In the genomic region with DNA sequence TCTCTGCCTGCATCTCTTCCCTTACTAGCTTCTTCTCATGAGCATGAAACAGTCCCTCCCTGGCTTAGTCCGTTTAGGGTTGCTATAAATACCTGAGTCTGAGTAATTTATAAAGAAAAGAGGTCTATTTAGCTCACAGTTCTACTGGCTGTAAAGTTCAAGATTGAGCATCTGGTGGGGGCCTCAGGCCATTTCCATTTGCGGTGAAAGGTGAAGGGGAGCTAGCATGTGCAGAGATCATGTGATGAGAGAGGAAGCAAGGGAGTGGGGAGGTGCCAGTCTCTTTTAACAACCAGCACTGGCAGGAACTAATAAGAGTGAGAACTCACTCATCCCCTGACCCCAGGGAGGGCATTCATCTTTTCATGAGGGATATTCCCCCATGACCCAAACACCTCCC, we compare ENCODE assay signal across 13 cellular contexts. TPM values are rescaled to one million over a fixed set of nuclear protein-coding genes. Genes with fewer than 3 reads are reported as not detected.
DNase-seq lines count a peak whose midpoint lies in the region; ATAC-seq and TF ChIP-seq lines count a peak whose summit lies in the region.
"Had no signal": no experiment of that assay in that cellular context is flagged by ENCODE, and none has a peak within 500 bp of the region (broad histone marks: within the 10 kb centered on the region; RNA-seq: fewer than 3 reads in every experiment).

No MANE protein-coding gene starts in this region.

- peak; percentile 41 for ATAC-seq in GM19438 (IDR thresholded peaks at IDR 0.05; ENCODE audit: low read depth, unreplicated experiment)
- ATAC-seq in HG02840 (IDR thresholded peaks at IDR 0.05; ENCODE audit: low FRiP score, unreplicated experiment), result peak; percentile 59
- no peak for ATAC-seq in HG02970 (IDR thresholded peaks at IDR 0.05; ENCODE audit: low FRiP score, unreplicated experiment)
- ATAC-seq: heart right ventricle had no signal

- DNase-seq in GM13977 (ENCODE audit: low spot score) (peak; percentile 6), HK-2 (ENCODE audit: unreplicated experiment) (peak; percentile 7), COLO668 (lab: John Stamatoyannopoulos, UW; ENCODE audit: unreplicated experiment) (no peak), KBM-7 (no peak), occipital lobe (lab: John Stamatoyannopoulos, UW) (no peak)
- DNase-seq: activated naive CD4-positive, alpha-beta T cell treated with Interleukin-2 at 50 U/mL for 16 hours; C1 segment of cervical spinal cord; dorsolateral prefrontal cortex; heart right ventricle; NCI-H1092 had no signal

- TF ChIP-seq CTCF in GM13977 (IDR thresholded peaks at IDR 0.05; ENCODE audit: extremely low read depth, insufficient read depth, missing control alignments), result no peak

- in situ Hi-C loops in GM13977 (cut with MboI; ENCODE audit: low pct_unique_long_range_greater_than_20kb, low sequenced_read_pairs, unreplicated experiment), result no loop called here
- in situ Hi-C loops in KBM-7 (cut with MboI; ENCODE audit: low pct_unique_long_range_greater_than_20kb, low sequenced_read_pairs), result no loop called here

RNA-seq across cellular contexts. Expression of a gene that starts 26.8 kb away (rescaled TPM):
- 89.4 TPM for total RNA-seq in occipital lobe

Comparison
In these comparisons a context has a peak if more than half of its experiments do, and no peak if none do; other contexts are left out.
1. DNase-seq: peak in GM13977 (single experiment) and HK-2 (single experiment); none in COLO668 (single experiment), KBM-7 (single experiment) and occipital lobe (single experiment).